Comparison of ENCODE assay signal across 1 cellular context in the genomic region with DNA sequence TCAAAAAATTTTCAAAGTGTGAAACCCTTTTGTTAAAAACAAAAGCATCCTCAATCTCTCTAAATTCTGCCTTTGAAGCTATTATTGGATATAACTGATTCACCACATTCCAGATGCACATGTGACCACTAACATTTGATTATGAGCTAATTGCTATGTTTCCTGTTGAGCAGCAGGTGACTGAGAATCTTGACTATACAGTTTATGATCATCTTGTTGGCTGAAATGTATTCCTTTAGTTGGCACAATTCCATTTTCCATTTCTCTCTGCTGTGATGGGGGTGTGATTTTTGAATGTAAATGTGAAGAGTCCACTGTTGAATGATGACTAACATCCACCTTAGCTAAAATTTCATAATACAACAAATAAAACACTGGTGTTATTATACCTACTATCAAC.
A peak's percentile ranks its signal among the peaks of the same experiment; 100 is the strongest.
TF ChIP-seq lines count a peak whose summit lies in the region.

No MANE protein-coding gene starts in this region.

TF ChIP-seq in K562, 482 proteins besides CTCF, POLR2A, EP300 and RAD21:
- TF ChIP-seq MEF2D (tag; conservative IDR thresholded peaks at IDR 0.05; ENCODE audit: low read depth) (no peak), NFIC (IDR thresholded peaks at IDR 0.05) (peak; percentile 38)
